ENCODE assay signal across 8 cellular contexts in the genomic region with DNA sequence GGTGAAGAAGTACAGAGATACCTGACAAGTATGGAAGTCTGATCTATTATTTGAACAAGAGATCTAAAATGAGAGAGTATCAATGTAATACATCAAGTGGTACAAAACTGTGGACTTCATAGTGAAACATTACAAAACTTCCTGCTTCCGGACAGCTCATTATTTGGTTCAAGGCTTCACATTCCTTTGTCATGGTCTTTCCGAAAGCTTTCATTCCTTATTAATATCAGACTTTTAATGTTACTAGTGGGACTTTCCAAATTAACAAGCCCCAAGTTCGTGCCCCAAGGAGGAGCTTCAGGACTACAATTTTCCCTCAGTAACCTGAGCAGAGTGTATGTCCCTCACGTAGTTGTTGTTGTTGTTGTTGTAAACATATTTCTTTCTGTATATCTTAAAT. TPM values are rescaled to one million over a fixed set of nuclear protein-coding genes. Genes with fewer than 3 reads are reported as not detected.
DNase-seq lines count a peak whose midpoint lies in the region; ATAC-seq, FAIRE-seq and TF ChIP-seq lines count a peak whose summit lies in the region.

No MANE protein-coding gene starts in this region.

- DNase-seq in CD1c-positive myeloid dendritic cell (ENCODE audit: extremely low spot score) = peak; percentile 49
- peak; percentile 47 for DNase-seq in amniotic stem cell (lab: John Stamatoyannopoulos, UW)
- peak; percentile 66 for DNase-seq in kidney tubule cell (ENCODE audit: low spot score)
- DNase-seq in stomach = no peak
- no peak for DNase-seq in GM12891 (ENCODE audit: insufficient read length, low spot score)
- DNase-seq in inferior parietal cortex (ENCODE audit: extremely low spot score) = no peak

- TF ChIP-seq POLR2A in stomach (IDR thresholded peaks at IDR 0.05) (no peak), GM12891 (IDR thresholded peaks at IDR 0.05; ENCODE audit: low read depth, low read length) (no peak)

- no peaks in the 10 kb centered on the region for H3K9me3 Mint-ChIP-seq in IgD-negative memory B cell

- no peaks in the 10 kb centered on the region for H3K27me3 Mint-ChIP-seq in IgD-negative memory B cell

- intact Hi-C loops in stomach (cut with DNase I; ENCODE audit: low total_unique reads) = no loop called here

- peaks cover 30 to 77% (median 49%) of the 10 kb centered on the region in 4 donors for H3K4me1 ChIP-seq in stomach

- no peaks in the 10 kb centered on the region for H3K9me3 ChIP-seq in stomach

- ATAC-seq in HG03196 (IDR thresholded peaks at IDR 0.05; ENCODE audit: unreplicated experiment) = no peak

- no peak for FAIRE-seq in GM12891 (lab: Jason Lieb, UNC)

- 0 to 5% (median 1%) methylated on average over 4 of the region's 4 CpGs for WGBS in stomach, 5 donors

- peak overlapping the region; percentile 86 to 98 (median 96) for H3K27ac Mint-ChIP-seq in IgD-negative memory B cell

- peak overlapping the region; percentile 72 to 89 (median 78) for H3K4me3 ChIP-seq in stomach

- H3K27ac ChIP-seq in stomach = peak overlapping the region in 4 of 5 donors; percentile 91 to 97 (median 92)

- TF ChIP-seq CTCF in stomach (IDR thresholded peaks at IDR 0.05) = no peak

- H3K4me3 Mint-ChIP-seq in IgD-negative memory B cell = peak overlapping the region; percentile 90 to 98 (median 94)

- H3K36me3 Mint-ChIP-seq in IgD-negative memory B cell = no peaks in the 10 kb centered on the region

- H3K4me1 Mint-ChIP-seq in IgD-negative memory B cell = peaks cover 31 to 43% (median 37%) of the 10 kb centered on the region in 3 donors

- TF ChIP-seq EP300 in stomach (IDR thresholded peaks at IDR 0.05) = no peak

- no peaks in the 10 kb centered on the region for H3K36me3 ChIP-seq in stomach

- H3K27me3 ChIP-seq in stomach = no peaks in the 10 kb centered on the region

TF ChIP-seq in GM12891, 5 proteins besides CTCF, POLR2A, EP300 and RAD21:
- TF ChIP-seq TAF1 (IDR thresholded peaks at IDR 0.05; ENCODE audit: low read depth, low read length) = no peak
- TF ChIP-seq PAX5 (IDR thresholded peaks at IDR 0.05; ENCODE audit: insufficient read depth, low read length, severe bottlenecking) = no peak
- TF ChIP-seq SPI1 (IDR thresholded peaks at IDR 0.05; ENCODE audit: low read depth, low read length) = no peak
- TF ChIP-seq POLR2AphosphoS5 (IDR thresholded peaks at IDR 0.05; ENCODE audit: low read depth, low read length) = no peak
- TF ChIP-seq POU2F2 (IDR thresholded peaks at IDR 0.05; ENCODE audit: low read depth, low read length) = no peak
TF ChIP-seq in GM12891: peak in this region for 0.

RNA-seq across cellular contexts. Expression of a gene that starts 1.2 kb away (rescaled TPM):
- polyA plus RNA-seq in IgD-negative memory B cell (43.6 TPM), stomach (10 to 100 TPM in 2 of 3 donors, 1 to 10 TPM in 1; 9.8 to 29.3 (median 17.1) TPM)
- 100 to 1,000 TPM in 1 of 5 donors, 10 to 100 TPM in 4; 15.8 to 128 (median 31.3) TPM for total RNA-seq in stomach
- polyA plus RNA-seq in GM12891 (2012; ENCODE audit: low read depth, missing spikeins) = 9.1 TPM

RNA-seq across cellular contexts. Expression of a gene that starts 36.7 kb away (rescaled TPM):
- polyA plus RNA-seq in IgD-negative memory B cell = 1.2 TPM
- total RNA-seq in stomach = not detected
- not detected for polyA plus RNA-seq in stomach
- not detected for polyA plus RNA-seq in GM12891 (2012; ENCODE audit: low read depth, missing spikeins)

Comparison
In these comparisons a context has a peak if more than half of its experiments do, and no peak if none do; other contexts are left out.
1. DNase-seq: peak in CD1c-positive myeloid dendritic cell (single experiment), amniotic stem cell (single experiment) and kidney tubule cell (single experiment); none in stomach (single experiment), GM12891 (single experiment) and inferior parietal cortex (single experiment).